In genomic region chr3:134377896-134378295, GRCh38 we compare ENCODE assay signal across 1 cellular context.
TF ChIP-seq lines count a peak whose summit lies in the region.

No MANE protein-coding gene starts in this region.

TF ChIP-seq in HepG2, 621 proteins besides CTCF, POLR2A, EP300 and RAD21:
- no peak for TF ChIP-seq ZNF687 (CRISPR knock-in tag; IDR thresholded peaks at IDR 0.05)
- TF ChIP-seq SRY (CRISPR knock-in tag; IDR thresholded peaks at IDR 0.05) = no peak
- TF ChIP-seq MTA1 (CRISPR knock-in tag; IDR thresholded peaks at IDR 0.05; ENCODE audit: borderline replicate concordance) = no peak
- no peak for TF ChIP-seq ARID2 (CRISPR knock-in tag; IDR thresholded peaks at IDR 0.05; ENCODE audit: borderline replicate concordance)
- no peak for TF ChIP-seq IRX3 (CRISPR knock-in tag; IDR thresholded peaks at IDR 0.05; ENCODE audit: borderline replicate concordance, low read depth)
